ENCODE assay signal across 1 cellular context in genomic region chr3:44825264-44825925, GRCh38.
TF ChIP-seq lines count a peak whose summit lies in the region.

No MANE protein-coding gene starts in this region.

TF ChIP-seq in SK-N-SH, 30 proteins besides CTCF, POLR2A, EP300 and RAD21 (continued from another document):
- TF ChIP-seq REST (IDR thresholded peaks at IDR 0.05; ENCODE audit: low read depth, low read length) (no peak), RFX5 (IDR thresholded peaks at IDR 0.05; ENCODE audit: low read length) (no peak), FOXJ3 (CRISPR knock-in tag; IDR thresholded peaks at IDR 0.05) (no peak), MXI1 (IDR thresholded peaks at IDR 0.05; ENCODE audit: low read depth, low read length) (peak; percentile 35; the same call in 1 of the 2 replicates), USF1 (IDR thresholded peaks at IDR 0.05; ENCODE audit: borderline replicate concordance, low read depth) (no peak), ZBTB33 (IDR thresholded peaks at IDR 0.05; ENCODE audit: borderline replicate concordance, low read depth) (no peak), RCOR1 (IDR thresholded peaks at IDR 0.05; ENCODE audit: low read length) (peak; percentile 68), IRF3 (IDR thresholded peaks at IDR 0.05; ENCODE audit: low read depth, low read length) (no peak), USF2 (IDR thresholded peaks at IDR 0.05; ENCODE audit: borderline replicate concordance, low read depth, low read length) (no peak), SIN3A (IDR thresholded peaks at IDR 0.05; ENCODE audit: borderline replicate concordance, low read depth, low read length) (no peak), TEAD4 (IDR thresholded peaks at IDR 0.05; ENCODE audit: borderline replicate concordance, insufficient read depth) (no peak), GABPA (IDR thresholded peaks at IDR 0.05; ENCODE audit: low read depth) (no peak), JUND (IDR thresholded peaks at IDR 0.05) (no peak), YY1 (IDR thresholded peaks at IDR 0.05; ENCODE audit: low read depth) (no peak), RXRA (IDR thresholded peaks at IDR 0.05; ENCODE audit: borderline replicate concordance, low read depth) (no peak), PBX3 (IDR thresholded peaks at IDR 0.05) (no peak), FOXM1 (IDR thresholded peaks at IDR 0.05; ENCODE audit: low read depth) (no peak), ELF1 (IDR thresholded peaks at IDR 0.05) (peak; percentile 87), GATA2 (CRISPR knock-in tag; IDR thresholded peaks at IDR 0.05) (no peak), MEF2A (IDR thresholded peaks at IDR 0.05; ENCODE audit: borderline replicate concordance, low read depth) (no peak), CHD2 (IDR thresholded peaks at IDR 0.05; ENCODE audit: low read length, partially characterized antibody) (no peak), TAF1 (IDR thresholded peaks at IDR 0.05; ENCODE audit: borderline replicate concordance, low read depth, low read length) (no peak)
TF ChIP-seq in SK-N-SH: peak in this region for 6.
